ENCODE assay signal across 23 cellular contexts in genomic region chr14:22841769-22842168, GRCh38. TPM values are rescaled to one million over a fixed set of nuclear protein-coding genes. Genes with fewer than 3 reads are reported as not detected.
A peak's percentile ranks its signal among the peaks of the same experiment; 100 is the strongest.
DNase-seq lines count a peak whose midpoint lies in the region; FAIRE-seq and TF ChIP-seq lines count a peak whose summit lies in the region.
"Had no signal": no experiment of that assay in that cellular context is flagged by ENCODE, and none has a peak within 500 bp of the region (broad histone marks: within the 10 kb centered on the region; RNA-seq: fewer than 3 reads in every experiment).

No MANE protein-coding gene starts in this region.

- H3K27ac ChIP-seq in AG04450 (ENCODE audit: low read depth, low read length), result peak overlapping the region; percentile 21
- no peak overlapping the region for H3K27ac ChIP-seq in WERI-Rb-1

- H3K4me3 Mint-ChIP-seq in chondrocyte (ENCODE audit: unreplicated experiment) (no peak overlapping the region), nephron progenitor cell (no peak overlapping the region)
- H3K4me3 Mint-ChIP-seq: activated naive CD8-positive, alpha-beta T cell treated with anti-CD3 and anti-CD28 coated beads, Interleukin-2, amount 10 ng/mL, durations not matched to agents 7 days and 5 days had no signal

- TF ChIP-seq CTCF in AG04450 (IDR thresholded peaks at IDR 0.05; ENCODE audit: low read depth, low read length) (no peak), chondrocyte (IDR thresholded peaks at IDR 0.05) (no peak), nephron progenitor cell (IDR thresholded peaks at IDR 0.05) (no peak), WERI-Rb-1 (IDR thresholded peaks at IDR 0.05; ENCODE audit: low read depth, low read length) (no peak), BE2C (IDR thresholded peaks at IDR 0.05; ENCODE audit: low read depth, low read length) (no peak)

- no peaks in the 10 kb centered on the region for H3K27me3 Mint-ChIP-seq in chondrocyte (ENCODE audit: low read depth)
- peaks cover 4% of the 10 kb centered on the region for H3K27me3 Mint-ChIP-seq in nephron progenitor cell (ENCODE audit: low read depth, poor library complexity)

- CTCF ChIA-PET in AG04450 (lab: Charles Lee), result interaction anchor here (0.8 to 1.4 kb wide), 3 partner anchors 12 to 271 kb away, joined by 3 to 7 read pairs (median 6); no protein-coding TSS in a partner anchor

- H3K27ac Mint-ChIP-seq in chondrocyte (ENCODE audit: unreplicated experiment), result peak overlapping the region; percentile 64
- peak overlapping the region; percentile 34 for H3K27ac Mint-ChIP-seq in nephron progenitor cell
- H3K27ac Mint-ChIP-seq: activated naive CD8-positive, alpha-beta T cell treated with anti-CD3 and anti-CD28 coated beads, Interleukin-2, amount 10 ng/mL, durations not matched to agents 7 days and 5 days had no signal

- no peak for FAIRE-seq in RCC 7860 (lab: Jason Lieb, UNC)

- H3K9me3 ChIP-seq in AG04450 (ENCODE audit: control insufficient read depth, insufficient read depth, low read length) (peaks cover 9% of the 10 kb centered on the region; the same call in 1 of the 2 replicates), WERI-Rb-1 (ENCODE audit: severe bottlenecking) (no peaks in the 10 kb centered on the region), BE2C (no peaks in the 10 kb centered on the region)
- H3K9me3 ChIP-seq: spleen, tibial nerve had no signal

- H3K9me3 Mint-ChIP-seq in chondrocyte (ENCODE audit: low read depth), result no peaks in the 10 kb centered on the region
- H3K9me3 Mint-ChIP-seq in nephron progenitor cell, result no peaks in the 10 kb centered on the region
- H3K9me3 Mint-ChIP-seq: activated naive CD8-positive, alpha-beta T cell treated with anti-CD3 and anti-CD28 coated beads, Interleukin-2, amount 10 ng/mL, durations not matched to agents 7 days and 5 days had no signal

- no peaks in the 10 kb centered on the region for H3K27me3 ChIP-seq in AG04450 (ENCODE audit: control insufficient read depth, insufficient read depth, low read length)
- no peaks in the 10 kb centered on the region for H3K27me3 ChIP-seq in WERI-Rb-1 (ENCODE audit: insufficient read depth, low read depth, severe bottlenecking)
- H3K27me3 ChIP-seq in BE2C, result peaks cover 13% of the 10 kb centered on the region
- H3K27me3 ChIP-seq: tibial nerve had no signal

- H3K36me3 ChIP-seq in WERI-Rb-1 (no peaks in the 10 kb centered on the region), BE2C (no peaks in the 10 kb centered on the region)

- H3K4me3 ChIP-seq in AG04450 (ENCODE audit: low read depth, low read length) (no peak overlapping the region), WERI-Rb-1 (ENCODE audit: low read depth, low read length) (no peak overlapping the region), BE2C (ENCODE audit: low read depth, low read length) (no peak overlapping the region)
- H3K4me3 ChIP-seq: spleen, tibial nerve had no signal

- no peaks in the 10 kb centered on the region for H3K4me1 ChIP-seq in BE2C

- H3K36me3 Mint-ChIP-seq in chondrocyte (ENCODE audit: low read depth) (peaks cover 59% of the 10 kb centered on the region), nephron progenitor cell (ENCODE audit: low read depth) (peaks cover 59% of the 10 kb centered on the region)

- DNase-seq in AG04450 (ENCODE audit: low read depth, low spot score), result no peak
- peak; percentile 43 for DNase-seq in chondrocyte (ENCODE audit: low spot score)
- no peak for DNase-seq in nephron progenitor cell
- DNase-seq in WERI-Rb-1, result no peak
- no peak for DNase-seq in RCC 7860 (ENCODE audit: low spot score)
- DNase-seq in BE2C, result no peak
- DNase-seq: 8988T; activated CD4-positive, alpha-beta T cell treated with anti-CD3 and anti-CD28 coated beads, Interleukin-2, amount 50 U/mL, for 4 hours; activated CD8-positive, alpha-beta memory T cell treated with anti-CD3 and anti-CD28 coated beads, Interleukin-2, amount 50 U/mL, for 48 hours; activated naive CD8-positive, alpha-beta T cell treated with anti-CD3 and anti-CD28 coated beads, Interleukin-2, amount 10 ng/mL, durations not matched to agents 7 days and 5 days; DMS79 treated with DMSO at 0.1 percent for 48 hours; HCEC 1CT; head of caudate nucleus; Kasumi-1; mammary epithelial cell; NCI-H1092; NCI-H187 treated with DMSO at 0.1 percent for 48 hours; NCI-H69; spleen; stimulated activated CD4-positive, alpha-beta T cell treated with anti-CD3 and anti-CD28 coated beads, Interleukin-4, amount 100 ng/mL, for 1 hour; stimulated activated naive CD4-positive, alpha-beta T cell treated with Interleukin-2 at 50 U/mL for 16 hours had no signal

- H3K4me1 Mint-ChIP-seq in chondrocyte (ENCODE audit: low read depth), result peaks cover 84% of the 10 kb centered on the region
- H3K4me1 Mint-ChIP-seq in nephron progenitor cell, result peaks cover 43% of the 10 kb centered on the region

- POLR2A ChIA-PET in AG04450 (lab: Yijun Ruan, JAX), result interaction anchor here (2.0 kb wide), 1 partner anchor 9 kb away, joined by 7 read pairs; no protein-coding TSS in a partner anchor

RNA-seq across cellular contexts. Expression of gene MMP14, which starts 5.4 kb away (rescaled TPM):
- 365 and 448 TPM in 2 replicates for polyA plus RNA-seq in AG04450 (2011; rRNA removed)
- 257 and 350 TPM in 2 replicates for polyA minus RNA-seq in AG04450 (2011; rRNA and poly(A)+ RNA removed)
- 486 to 1,030 TPM (median 987 TPM) in 3 replicates for total RNA-seq in chondrocyte
- 1.6 TPM for polyA plus RNA-seq in BE2C (2012; ENCODE audit: insufficient read depth, insufficient read length, low read depth)

RNA-seq across cellular contexts. Expression of gene MRPL52, which starts 12.1 kb away (rescaled TPM):
- polyA plus RNA-seq in AG04450 (2011; rRNA removed), result 71.8 and 78.1 TPM in 2 replicates
- polyA minus RNA-seq in AG04450 (2011; rRNA and poly(A)+ RNA removed), result 17.4 and 20.0 TPM in 2 replicates
- total RNA-seq in chondrocyte, result 71.5 to 93.2 TPM (median 74.7 TPM) in 3 replicates
- 324 TPM for polyA plus RNA-seq in BE2C (2012; ENCODE audit: insufficient read depth, insufficient read length, low read depth)

RNA-seq across cellular contexts. Expression of gene SLC7A7, which starts 26.5 kb away (rescaled TPM):
- polyA plus RNA-seq in AG04450 (2011; rRNA removed), result 7.5 and 7.7 TPM in 2 replicates
- 6.8 and 9.1 TPM in 2 replicates for polyA minus RNA-seq in AG04450 (2011; rRNA and poly(A)+ RNA removed)
- total RNA-seq in chondrocyte, result 0.46 to 1.5 TPM (median 1.5 TPM) in 3 replicates
- 1.1 TPM for polyA plus RNA-seq in BE2C (2012; ENCODE audit: insufficient read depth, insufficient read length, low read depth)

RNA-seq across cellular contexts. Expression of gene LRP10, which starts 29.8 kb away (rescaled TPM):
- polyA plus RNA-seq in AG04450 (2011; rRNA removed), result 87.8 and 125 TPM in 2 replicates
- 128 and 185 TPM in 2 replicates for polyA minus RNA-seq in AG04450 (2011; rRNA and poly(A)+ RNA removed)
- total RNA-seq in chondrocyte, result 124 to 168 TPM (median 167 TPM) in 3 replicates
- 29.7 TPM for polyA plus RNA-seq in BE2C (2012; ENCODE audit: insufficient read depth, insufficient read length, low read depth)

RNA-seq across cellular contexts. Expression of gene REM2, which starts 41.3 kb away (rescaled TPM):
- polyA plus RNA-seq in AG04450 (2011; rRNA removed), result 0.06 and 0.19 TPM in 2 replicates
- polyA minus RNA-seq in AG04450 (2011; rRNA and poly(A)+ RNA removed), result 0.23 TPM in 1 of 2 replicates, not detected in the other
- 0.10 TPM in 1 of 3 replicates, not detected in the others for total RNA-seq in chondrocyte
- polyA plus RNA-seq in BE2C (2012; ENCODE audit: insufficient read depth, insufficient read length, low read depth), result 0.31 TPM
- total RNA-seq: HT1080 had no signal
